In genomic region chr2:27073782-27074181, GRCh38 we compare ENCODE assay signal across 14 cellular contexts. TPM values are rescaled to one million over a fixed set of nuclear protein-coding genes. Genes with fewer than 3 reads are reported as not detected.
DNase-seq lines count a peak whose midpoint lies in the region; ATAC-seq and TF ChIP-seq lines count a peak whose summit lies in the region.
"Had no signal": no experiment of that assay in that cellular context is flagged by ENCODE, and none has a peak within 500 bp of the region (broad histone marks: within the 10 kb centered on the region; RNA-seq: fewer than 3 reads in every experiment).

No MANE protein-coding gene starts in this region.

- CTCF ChIA-PET in SK-N-SH (lab: Yijun Ruan, JAX) = interaction anchor here (0.8 to 18.5 kb wide), 11 partner anchors 9 to 230 kb away, joined by 3 to 227 read pairs (median 5); partner anchors contain the start of genes AGBL5, EMILIN1 and KHK

- H3K36me3 Mint-ChIP-seq in T-helper 17 cell (ENCODE audit: low read depth) = no peaks in the 10 kb centered on the region
- peaks cover 19% of the 10 kb centered on the region for H3K36me3 Mint-ChIP-seq in stimulated activated effector memory CD8-positive, alpha-beta T cell treated with anti-CD3 and anti-CD28 coated beads, Interleukin-12 subunit alpha, Interleukin-12 subunit beta, amount 100 ng/mL, for 72 hours

- peaks cover 47% of the 10 kb centered on the region for H3K4me1 Mint-ChIP-seq in T-helper 17 cell
- peaks cover 71% of the 10 kb centered on the region for H3K4me1 Mint-ChIP-seq in stimulated activated effector memory CD8-positive, alpha-beta T cell treated with anti-CD3 and anti-CD28 coated beads, Interleukin-12 subunit alpha, Interleukin-12 subunit beta, amount 100 ng/mL, for 72 hours

- intact Hi-C loops in left lung (cut with DNase I) = no loop called here

- H3K27me3 Mint-ChIP-seq in T-helper 17 cell = no peaks in the 10 kb centered on the region

- peaks cover 8 to 17% of the 10 kb centered on the region in 2 experiments for H3K36me3 ChIP-seq in SK-N-SH (replicated peaks in 1 of 2; ENCODE audit: control insufficient read depth in 1 of 2, insufficient read depth in 2 of 2, low read length in 1 of 2)
- peaks cover 0 to 11% of the 10 kb centered on the region in 2 donors for H3K36me3 ChIP-seq in left lung
- H3K36me3 ChIP-seq in tibial nerve = peaks cover 0 to 10% (median 0%) of the 10 kb centered on the region in 3 donors

- no peak for TF ChIP-seq POLR2A in tibial nerve (IDR thresholded peaks at IDR 0.05)

- H3K9me3 Mint-ChIP-seq in stimulated activated effector memory CD8-positive, alpha-beta T cell treated with anti-CD3 and anti-CD28 coated beads, Interleukin-12 subunit alpha, Interleukin-12 subunit beta, amount 100 ng/mL, for 72 hours = no peaks in the 10 kb centered on the region
- H3K9me3 Mint-ChIP-seq: endodermal cell had no signal

- H3K9ac ChIP-seq in SK-N-SH = no peak overlapping the region

- H3K9me3 ChIP-seq in SK-N-SH (no peaks in the 10 kb centered on the region), T-helper 17 cell (ENCODE audit: control insufficient read depth, low read length, poor library complexity, severe bottlenecking) (no peaks in the 10 kb centered on the region), left lung (no peaks in the 10 kb centered on the region), tibial nerve (no peaks in the 10 kb centered on the region)

- peaks cover 31% of the 10 kb centered on the region for H3K79me2 ChIP-seq in SK-N-SH (ENCODE audit: insufficient read depth)

- peak overlapping the region; percentile 96 for H3K27ac Mint-ChIP-seq in T-helper 17 cell
- H3K27ac Mint-ChIP-seq in stimulated activated effector memory CD8-positive, alpha-beta T cell treated with anti-CD3 and anti-CD28 coated beads, Interleukin-12 subunit alpha, Interleukin-12 subunit beta, amount 100 ng/mL, for 72 hours = peak overlapping the region; percentile 93
- H3K27ac Mint-ChIP-seq: endodermal cell had no signal

- TF ChIP-seq RAD21 in SK-N-SH (IDR thresholded peaks at IDR 0.05; ENCODE audit: low read length) = no peak

- no peak overlapping the region for H3K4me2 ChIP-seq in SK-N-SH

- H3K4me3 ChIP-seq in SK-N-SH (ENCODE audit: low read depth in 2 of 2, low read length in 1 of 2) = no peak overlapping the region
- no peak overlapping the region for H3K4me3 ChIP-seq in left lung
- no peak overlapping the region for H3K4me3 ChIP-seq in tibial nerve

- H3K27ac ChIP-seq in SK-N-SH (ENCODE audit: low read depth in 2 of 2, low read length in 1 of 2) = peak overlapping the region; percentile 76 to 89; a peak in 3 of 4 replicates
- peak overlapping the region; percentile 24 to 92 for H3K27ac ChIP-seq in left lung
- H3K27ac ChIP-seq in tibial nerve = peak overlapping the region in 2 of 4 donors; percentile 57 to 71
- H3K27ac ChIP-seq: 22Rv1 had no signal

- peaks cover 11% of the 10 kb centered on the region for H4K20me1 ChIP-seq in SK-N-SH (ENCODE audit: insufficient read depth)

- DNase-seq in SK-N-SH (no peak), T-helper 17 cell (no peak), left lung (no peak), tibial nerve (ENCODE audit: low spot score in 2 of 2) (no peak)
- DNase-seq in stimulated activated effector memory CD8-positive, alpha-beta T cell treated with anti-CD3 and anti-CD28 coated beads, Interleukin-12 subunit alpha, Interleukin-12 subunit beta, amount 100 ng/mL, for 72 hours (ENCODE audit: low spot score in 2 of 2) = no peak
- DNase-seq in stimulated activated CD4-positive, alpha-beta T cell treated with anti-CD3 and anti-CD28 coated beads, Interleukin-1b, Interleukin-23, amount 100 ng/mL, for 48 hours = no peak
- DNase-seq in central memory CD4-positive, alpha-beta T cell = no peak
- DNase-seq: activated CD4-positive, alpha-beta T cell treated with anti-CD3 and anti-CD28 coated beads, Interleukin-2, amount 50 U/mL, for 48 hours; endodermal cell; hippocampal formation; midbrain; NCI-H1105 had no signal

- H3K9me2 ChIP-seq in SK-N-SH = no peaks in the 10 kb centered on the region

- H3K27me3 ChIP-seq in SK-N-SH (ENCODE audit: insufficient read depth) = no peaks in the 10 kb centered on the region
- peaks cover 0 to 9% of the 10 kb centered on the region in 2 donors for H3K27me3 ChIP-seq in left lung
- no peaks in the 10 kb centered on the region for H3K27me3 ChIP-seq in tibial nerve

- WGBS in SK-N-SH (ENCODE audit: low lambda C conversion rate) = 76% methylated on average over 2 of the region's 2 CpGs
- 19 to 23% methylated on average over 2 of the region's 2 CpGs for WGBS in tibial nerve, 2 donors

- ATAC-seq in SK-N-SH treated with all-trans-retinoic acid at 6 μM for 48 hours = no peak
- no peak for ATAC-seq in T-helper 17 cell
- ATAC-seq in left lung = no peak
- ATAC-seq in stimulated activated effector memory CD8-positive, alpha-beta T cell treated with anti-CD3 and anti-CD28 coated beads, Interleukin-12 subunit alpha, Interleukin-12 subunit beta, amount 100 ng/mL, for 72 hours = no peak

- POLR2A ChIA-PET in SK-N-SH (lab: Yijun Ruan, JAX) = interaction anchor here (3.8 to 5.7 kb wide), 2 partner anchors 9 to 23 kb away, joined by 63 to 80 read pairs; partner anchors contain the start of gene AGBL5

- H3K4me3 Mint-ChIP-seq in T-helper 17 cell = peak overlapping the region; percentile 56
- H3K4me3 Mint-ChIP-seq in stimulated activated effector memory CD8-positive, alpha-beta T cell treated with anti-CD3 and anti-CD28 coated beads, Interleukin-12 subunit alpha, Interleukin-12 subunit beta, amount 100 ng/mL, for 72 hours = no peak overlapping the region
- H3K4me3 Mint-ChIP-seq: endodermal cell had no signal

- peaks cover 52 to 76% of the 10 kb centered on the region in 2 experiments for H3K4me1 ChIP-seq in SK-N-SH (ENCODE audit: control insufficient read depth in 1 of 2, insufficient read depth in 2 of 2, low read depth in 1 of 2, low read length in 1 of 2)
- H3K4me1 ChIP-seq in left lung = peaks cover 31 to 82% of the 10 kb centered on the region in 2 donors
- H3K4me1 ChIP-seq in tibial nerve = peaks cover 0 to 70% (median 28%) of the 10 kb centered on the region in 4 donors

- no peak overlapping the region for H2AFZ ChIP-seq in SK-N-SH (ENCODE audit: low read depth)

- peaks cover 13% of the 10 kb centered on the region for H3F3A ChIP-seq in SK-N-SH (replicated peaks; ENCODE audit: insufficient read depth)

- no peak for TF ChIP-seq EP300 in SK-N-SH (IDR thresholded peaks at IDR 0.05; ENCODE audit: borderline replicate concordance in 1 of 2, low read depth in 1 of 2, low read length in 1 of 2)
- TF ChIP-seq EP300 in tibial nerve (IDR thresholded peaks at IDR 0.05) = no peak

- TF ChIP-seq CTCF in SK-N-SH (IDR thresholded peaks at IDR 0.05) (no peak), left lung (IDR thresholded peaks at IDR 0.05) (no peak), tibial nerve (IDR thresholded peaks at IDR 0.05) (no peak)

TF ChIP-seq in SK-N-SH treated with all-trans-retinoic acid at 6 μM for 48 hours, 23 proteins besides CTCF, POLR2A, EP300 and RAD21 (continues in another document):
- TF ChIP-seq ZFP30 (CRISPR knock-in tag; IDR thresholded peaks at IDR 0.05) (no peak), ESRRG (CRISPR knock-in tag; IDR thresholded peaks at IDR 0.05) (no peak), ISL1 (CRISPR knock-in tag; IDR thresholded peaks at IDR 0.05) (no peak), PPARA (CRISPR knock-in tag; IDR thresholded peaks at IDR 0.05; ENCODE audit: borderline replicate concordance) (no peak), TCF4 (CRISPR knock-in tag; IDR thresholded peaks at IDR 0.05; ENCODE audit: borderline replicate concordance) (no peak), ARNTL (CRISPR knock-in tag; IDR thresholded peaks at IDR 0.05; ENCODE audit: borderline replicate concordance, low read depth) (no peak), ZNF8 (CRISPR knock-in tag; IDR thresholded peaks at IDR 0.05) (no peak), SNAI2 (CRISPR knock-in tag; IDR thresholded peaks at IDR 0.05) (no peak), ZFP3 (CRISPR knock-in tag; IDR thresholded peaks at IDR 0.05) (no peak), CSDC2 (CRISPR knock-in tag; IDR thresholded peaks at IDR 0.05) (no peak)

RNA-seq across cellular contexts. Expression of gene OST4, which starts 2.3 kb away (rescaled TPM):
- 876 and 1,851 TPM in 2 replicates for polyA plus RNA-seq in SK-N-SH (2012; rRNA removed)
- polyA plus RNA-seq in SK-N-SH (2012; cell fraction: cytosol; rRNA removed) = 1,232 and 1,463 TPM in 2 replicates
- 356 and 431 TPM in 2 replicates for polyA plus RNA-seq in SK-N-SH (2012; cell fraction: nucleus; rRNA removed)
- total RNA-seq in T-helper 17 cell = 100 to 1,000 TPM; 284 to 371 TPM
- 100 to 1,000 TPM; 294 to 407 TPM for total RNA-seq in left lung
- 100 to 1,000 TPM; 111 to 217 (median 166) TPM for total RNA-seq in tibial nerve

RNA-seq across cellular contexts. Expression of gene EMILIN1, which starts 4.6 kb away (rescaled TPM):
- 184 and 286 TPM in 2 replicates for polyA plus RNA-seq in SK-N-SH (2012; rRNA removed)
- polyA plus RNA-seq in SK-N-SH (2012; cell fraction: cytosol; rRNA removed) = 96.2 and 169 TPM in 2 replicates
- polyA plus RNA-seq in SK-N-SH (2012; cell fraction: nucleus; rRNA removed) = 206 and 267 TPM in 2 replicates
- total RNA-seq in T-helper 17 cell (1 to 10 TPM in 1 of 2 donors, under 1 TPM in 1; 0.32 to 1.7 TPM), left lung (100 to 1,000 TPM; 151 to 161 TPM), tibial nerve (10 to 100 TPM; 56.6 to 95.1 (median 70.1) TPM)

RNA-seq across cellular contexts. Expression of gene KHK, which starts 12.8 kb away (rescaled TPM):
- polyA plus RNA-seq in SK-N-SH (2012; rRNA removed) = 6.5 and 10.3 TPM in 2 replicates
- polyA plus RNA-seq in SK-N-SH (2012; cell fraction: cytosol; rRNA removed) = 5.2 and 7.6 TPM in 2 replicates
- 12.4 and 21.0 TPM in 2 replicates for polyA plus RNA-seq in SK-N-SH (2012; cell fraction: nucleus; rRNA removed)
- total RNA-seq in T-helper 17 cell (1 to 10 TPM; 4.5 to 5.4 TPM), left lung (10 to 100 TPM in 1 of 2 donors, 1 to 10 TPM in 1; 4.6 to 11.5 TPM), tibial nerve (10 to 100 TPM in 2 of 4 donors, 1 to 10 TPM in 2; 5.1 to 12.2 (median 9.1) TPM)

RNA-seq across cellular contexts. Expression of gene AGBL5, which starts 22.3 kb away (rescaled TPM):
- polyA plus RNA-seq in SK-N-SH (2012; rRNA removed) = 45.5 and 47.8 TPM in 2 replicates
- 32.0 and 43.2 TPM in 2 replicates for polyA plus RNA-seq in SK-N-SH (2012; cell fraction: cytosol; rRNA removed)
- 33.7 and 37.7 TPM in 2 replicates for polyA plus RNA-seq in SK-N-SH (2012; cell fraction: nucleus; rRNA removed)
- 10 to 100 TPM in 1 of 2 donors, 1 to 10 TPM in 1; 8.9 to 10.7 TPM for total RNA-seq in T-helper 17 cell
- total RNA-seq in left lung = 10 to 100 TPM; 12.0 to 20.6 TPM
- total RNA-seq in tibial nerve = 10 to 100 TPM; 12.1 to 14.4 (median 14.3) TPM

RNA-seq across cellular contexts. Expression of gene TMEM214, which starts 41.0 kb away (rescaled TPM):
- 69.4 and 80.2 TPM in 2 replicates for polyA plus RNA-seq in SK-N-SH (2012; rRNA removed)
- polyA plus RNA-seq in SK-N-SH (2012; cell fraction: cytosol; rRNA removed) = 25.4 and 37.4 TPM in 2 replicates
- polyA plus RNA-seq in SK-N-SH (2012; cell fraction: nucleus; rRNA removed) = 176 and 217 TPM in 2 replicates
- total RNA-seq in T-helper 17 cell = 10 to 100 TPM; 42.4 to 47.3 TPM
- 100 to 1,000 TPM in 1 of 2 donors, 10 to 100 TPM in 1; 84.6 to 105 TPM for total RNA-seq in left lung
- total RNA-seq in tibial nerve = 10 to 100 TPM; 45.7 to 71.4 (median 53.4) TPM

Comparison
In these comparisons a context has a peak if more than half of its experiments do, and no peak if none do; other contexts are left out.
1. RNA of gene EMILIN1, which starts 4.6 kb away (total RNA-seq): 151 to 161 TPM in left lung and 56.6 to 95.1 TPM in tibial nerve; 0.32 to 1.7 TPM in T-helper 17 cell; every median in the first group is over 10 times any median in the second.